ENCODE assay signal across 1 cellular context in the genomic region with DNA sequence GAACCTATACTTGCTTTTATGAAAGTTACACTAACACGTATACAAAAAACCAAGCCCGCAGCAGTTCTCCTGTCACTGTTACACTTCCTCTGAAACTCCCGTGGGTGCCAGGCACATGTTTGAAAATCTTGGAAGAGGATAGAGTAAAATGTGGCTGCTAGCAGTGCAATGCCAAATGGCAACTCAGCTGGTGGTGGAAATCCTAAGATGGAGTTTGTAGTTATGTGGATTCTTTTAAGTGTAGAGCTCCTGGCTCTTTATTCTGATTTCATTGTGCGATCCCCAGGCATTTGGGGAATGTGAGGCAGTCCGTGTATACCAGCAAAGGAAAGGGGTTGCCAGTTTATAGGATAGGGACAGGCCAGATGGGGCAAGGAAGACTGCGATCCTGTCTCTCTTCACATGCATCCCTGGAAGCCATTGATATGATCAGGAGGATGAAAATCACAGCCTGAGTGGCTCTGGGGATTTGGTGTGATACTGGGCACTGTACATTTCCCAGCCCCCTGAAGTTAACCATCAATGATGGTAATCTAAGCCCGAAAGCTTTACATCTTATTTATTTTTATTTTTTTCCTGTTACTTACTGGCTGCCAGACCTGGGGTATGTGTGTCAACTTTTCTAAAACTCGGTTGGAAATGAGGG.
TF ChIP-seq lines count a peak whose summit lies in the region.

No MANE protein-coding gene starts in this region.

TF ChIP-seq in GM23338, 12 proteins besides CTCF, POLR2A, EP300 and RAD21 (continued from another document):
- TF ChIP-seq, protein P1, sequence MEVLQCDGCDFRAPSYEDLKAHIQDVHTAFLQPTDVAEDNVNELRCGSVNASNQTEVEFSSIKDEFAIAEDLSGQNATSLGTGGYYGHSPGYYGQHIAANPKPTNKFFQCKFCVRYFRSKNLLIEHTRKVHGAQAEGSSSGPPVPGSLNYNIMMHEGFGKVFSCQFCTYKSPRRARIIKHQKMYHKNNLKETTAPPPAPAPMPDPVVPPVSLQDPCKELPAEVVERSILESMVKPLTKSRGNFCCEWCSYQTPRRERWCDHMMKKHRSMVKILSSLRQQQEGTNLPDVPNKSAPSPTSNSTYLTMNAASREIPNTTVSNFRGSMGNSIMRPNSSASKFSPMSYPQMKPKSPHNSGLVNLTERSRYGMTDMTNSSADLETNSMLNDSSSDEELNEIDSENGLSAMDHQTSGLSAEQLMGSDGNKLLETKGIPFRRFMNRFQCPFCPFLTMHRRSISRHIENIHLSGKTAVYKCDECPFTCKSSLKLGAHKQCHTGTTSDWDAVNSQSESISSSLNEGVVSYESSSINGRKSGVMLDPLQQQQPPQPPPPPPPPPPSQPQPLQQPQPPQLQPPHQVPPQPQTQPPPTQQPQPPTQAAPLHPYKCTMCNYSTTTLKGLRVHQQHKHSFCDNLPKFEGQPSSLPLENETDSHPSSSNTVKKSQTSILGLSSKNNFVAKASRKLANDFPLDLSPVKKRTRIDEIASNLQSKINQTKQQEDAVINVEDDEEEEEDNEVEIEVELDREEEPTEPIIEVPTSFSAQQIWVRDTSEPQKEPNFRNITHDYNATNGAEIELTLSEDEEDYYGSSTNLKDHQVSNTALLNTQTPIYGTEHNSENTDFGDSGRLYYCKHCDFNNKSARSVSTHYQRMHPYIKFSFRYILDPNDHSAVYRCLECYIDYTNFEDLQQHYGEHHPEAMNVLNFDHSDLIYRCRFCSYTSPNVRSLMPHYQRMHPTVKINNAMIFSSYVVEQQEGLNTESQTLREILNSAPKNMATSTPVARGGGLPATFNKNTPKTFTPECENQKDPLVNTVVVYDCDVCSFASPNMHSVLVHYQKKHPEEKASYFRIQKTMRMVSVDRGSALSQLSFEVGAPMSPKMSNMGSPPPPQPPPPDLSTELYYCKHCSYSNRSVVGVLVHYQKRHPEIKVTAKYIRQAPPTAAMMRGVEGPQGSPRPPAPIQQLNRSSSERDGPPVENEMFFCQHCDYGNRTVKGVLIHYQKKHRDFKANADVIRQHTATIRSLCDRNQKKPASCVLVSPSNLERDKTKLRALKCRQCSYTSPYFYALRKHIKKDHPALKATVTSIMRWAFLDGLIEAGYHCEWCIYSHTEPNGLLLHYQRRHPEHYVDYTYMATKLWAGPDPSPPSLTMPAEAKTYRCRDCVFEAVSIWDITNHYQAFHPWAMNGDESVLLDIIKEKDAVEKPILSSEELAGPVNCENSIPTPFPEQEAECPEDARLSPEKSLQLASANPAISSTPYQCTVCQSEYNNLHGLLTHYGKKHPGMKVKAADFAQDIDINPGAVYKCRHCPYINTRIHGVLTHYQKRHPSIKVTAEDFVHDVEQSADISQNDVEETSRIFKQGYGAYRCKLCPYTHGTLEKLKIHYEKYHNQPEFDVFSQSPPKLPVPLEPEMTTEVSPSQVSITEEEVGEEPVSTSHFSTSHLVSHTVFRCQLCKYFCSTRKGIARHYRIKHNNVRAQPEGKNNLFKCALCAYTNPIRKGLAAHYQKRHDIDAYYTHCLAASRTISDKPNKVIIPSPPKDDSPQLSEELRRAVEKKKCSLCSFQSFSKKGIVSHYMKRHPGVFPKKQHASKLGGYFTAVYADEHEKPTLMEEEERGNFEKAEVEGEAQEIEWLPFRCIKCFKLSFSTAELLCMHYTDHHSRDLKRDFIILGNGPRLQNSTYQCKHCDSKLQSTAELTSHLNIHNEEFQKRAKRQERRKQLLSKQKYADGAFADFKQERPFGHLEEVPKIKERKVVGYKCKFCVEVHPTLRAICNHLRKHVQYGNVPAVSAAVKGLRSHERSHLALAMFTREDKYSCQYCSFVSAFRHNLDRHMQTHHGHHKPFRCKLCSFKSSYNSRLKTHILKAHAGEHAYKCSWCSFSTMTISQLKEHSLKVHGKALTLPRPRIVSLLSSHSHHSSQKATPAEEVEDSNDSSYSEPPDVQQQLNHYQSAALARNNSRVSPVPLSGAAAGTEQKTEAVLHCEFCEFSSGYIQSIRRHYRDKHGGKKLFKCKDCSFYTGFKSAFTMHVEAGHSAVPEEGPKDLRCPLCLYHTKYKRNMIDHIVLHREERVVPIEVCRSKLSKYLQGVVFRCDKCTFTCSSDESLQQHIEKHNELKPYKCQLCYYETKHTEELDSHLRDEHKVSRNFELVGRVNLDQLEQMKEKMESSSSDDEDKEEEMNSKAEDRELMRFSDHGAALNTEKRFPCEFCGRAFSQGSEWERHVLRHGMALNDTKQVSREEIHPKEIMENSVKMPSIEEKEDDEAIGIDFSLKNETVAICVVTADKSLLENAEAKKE (CRISPR knock-in tag; IDR thresholded peaks at IDR 0.05) = no peak
- TF ChIP-seq NANOG (IDR thresholded peaks at IDR 0.05; ENCODE audit: borderline replicate concordance) (no peak), EZH2 (IDR thresholded peaks at IDR 0.05; ENCODE audit: low read depth, unreplicated experiment) (no peak), ZNF331 (CRISPR knock-in tag; IDR thresholded peaks at IDR 0.05; ENCODE audit: low read depth) (no peak), EZH2phosphoT487 (IDR thresholded peaks at IDR 0.05; ENCODE audit: unreplicated experiment) (no peak)
- TF ChIP-seq, protein P2, sequence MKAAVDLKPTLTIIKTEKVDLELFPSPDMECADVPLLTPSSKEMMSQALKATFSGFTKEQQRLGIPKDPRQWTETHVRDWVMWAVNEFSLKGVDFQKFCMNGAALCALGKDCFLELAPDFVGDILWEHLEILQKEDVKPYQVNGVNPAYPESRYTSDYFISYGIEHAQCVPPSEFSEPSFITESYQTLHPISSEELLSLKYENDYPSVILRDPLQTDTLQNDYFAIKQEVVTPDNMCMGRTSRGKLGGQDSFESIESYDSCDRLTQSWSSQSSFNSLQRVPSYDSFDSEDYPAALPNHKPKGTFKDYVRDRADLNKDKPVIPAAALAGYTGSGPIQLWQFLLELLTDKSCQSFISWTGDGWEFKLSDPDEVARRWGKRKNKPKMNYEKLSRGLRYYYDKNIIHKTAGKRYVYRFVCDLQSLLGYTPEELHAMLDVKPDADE (IDR thresholded peaks at IDR 0.05) = no peak
